ENCODE assay signal across 8 cellular contexts in the genomic region with DNA sequence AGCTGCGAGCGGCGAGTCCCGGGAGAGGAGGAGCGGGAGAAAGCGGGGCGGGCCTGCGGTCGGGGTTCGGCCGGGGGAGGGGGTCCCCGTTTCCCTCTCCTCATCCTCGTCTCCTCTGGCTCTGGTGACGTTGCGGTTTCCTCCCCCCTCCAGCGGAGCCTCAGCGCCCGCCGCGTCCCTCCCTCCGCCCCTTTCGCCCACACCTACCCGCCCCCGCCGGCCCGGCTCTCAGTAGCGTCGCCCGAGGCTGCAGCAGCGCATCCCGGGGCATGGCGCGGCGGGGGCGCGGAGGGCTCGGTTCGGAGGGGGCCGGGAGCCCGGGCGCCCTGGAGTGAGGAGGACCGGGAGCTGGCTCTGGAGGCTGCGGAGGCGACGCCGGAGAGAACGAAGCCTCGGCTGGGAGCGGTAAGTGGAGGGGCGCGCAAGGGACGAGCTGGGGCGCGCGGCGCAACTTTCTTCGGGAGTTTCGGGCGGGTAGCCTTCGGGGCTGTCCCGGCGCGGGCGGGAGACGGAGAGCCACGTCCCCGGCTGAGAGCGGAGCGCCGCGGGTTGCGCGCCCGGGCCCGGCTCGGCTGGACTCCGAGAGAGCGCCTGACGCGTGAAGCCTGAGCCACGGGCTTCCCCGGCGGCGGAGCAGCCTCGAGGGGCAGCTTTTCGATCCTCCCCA. TPM values are rescaled to one million over a fixed set of nuclear protein-coding genes. Genes with fewer than 3 reads are reported as not detected.
DNase-seq lines count a peak whose midpoint lies in the region; ATAC-seq and TF ChIP-seq lines count a peak whose summit lies in the region.

A gene (plus strand): TSS at position 231 of the 667 bp plus-strand sequence. CDS start 28,304 bp downstream, outside the sequence.

- H3K27ac Mint-ChIP-seq in activated naive CD4-positive, alpha-beta T cell treated with anti-CD3 and anti-CD28 coated beads for 36 hours, result no peak within 1 kb of the TSS

- H3K4me1 ChIP-seq in suprapubic skin, result peaks cover 41% of the 10 kb centered on the region

- TF ChIP-seq EP300 in suprapubic skin (IDR thresholded peaks at IDR 0.05), result no peak

- DNase-seq in AG04450 (ENCODE audit: low read depth, low spot score) (peak; percentile 72), germinal center (ENCODE audit: low spot score) (peak; percentile 58), nucleus accumbens (lab: John Stamatoyannopoulos, UW) (peak in 55 of 56 donors; percentile 11 to 86 (median 65)), suprapubic skin (ENCODE audit: low spot score in 2 of 2) (peak; percentile 88 to 90)
- DNase-seq in activated naive CD4-positive, alpha-beta T cell treated with anti-CD3 and anti-CD28 coated beads for 36 hours, result peak; percentile 66

- 1% methylated on average over 51 of the region's 86 CpGs for WGBS in suprapubic skin

- peak within 1 kb of the TSS; percentile 71 for H3K4me3 Mint-ChIP-seq in activated naive CD4-positive, alpha-beta T cell treated with anti-CD3 and anti-CD28 coated beads for 36 hours

- peaks cover 20% of the 10 kb centered on the region for H3K27me3 Mint-ChIP-seq in activated naive CD4-positive, alpha-beta T cell treated with anti-CD3 and anti-CD28 coated beads for 36 hours (ENCODE audit: low read depth)

- peak; percentile 41 for ATAC-seq in GM18861 (IDR thresholded peaks at IDR 0.05; ENCODE audit: unreplicated experiment)
- peak; percentile 76 for ATAC-seq in HG03064 (IDR thresholded peaks at IDR 0.05; ENCODE audit: low read depth, unreplicated experiment)

- H3K27me3 ChIP-seq in AG04450 (ENCODE audit: control insufficient read depth, insufficient read depth, low read length) (no peaks in the 10 kb centered on the region), suprapubic skin (no peaks in the 10 kb centered on the region)

- H3K4me3 ChIP-seq in AG04450 (ENCODE audit: low read depth, low read length), result peak within 1 kb of the TSS; percentile 88
- peak within 1 kb of the TSS; percentile 91 for H3K4me3 ChIP-seq in suprapubic skin

- TF ChIP-seq POLR2A in suprapubic skin (IDR thresholded peaks at IDR 0.05), result peak in 1 of 2 donors; percentile 76

- TF ChIP-seq CTCF in AG04450 (IDR thresholded peaks at IDR 0.05; ENCODE audit: low read depth, low read length) (no peak), suprapubic skin (IDR thresholded peaks at IDR 0.05) (no peak)

- CTCF ChIA-PET in AG04450 (lab: Charles Lee), result interaction anchor here (0.7 to 2.3 kb wide), 10 partner anchors 21 to 190 kb away, joined by 3 to 15 read pairs (median 4); no protein-coding TSS in a partner anchor
- CTCF ChIA-PET in activated naive CD4-positive, alpha-beta T cell treated with anti-CD3 and anti-CD28 coated beads for 36 hours (lab: Charles Lee), result interaction anchor here (1.3 kb wide), 2 partner anchors 83 to 200 kb away, joined by 3 to 5 read pairs; no protein-coding TSS in a partner anchor

- H3K4me1 Mint-ChIP-seq in activated naive CD4-positive, alpha-beta T cell treated with anti-CD3 and anti-CD28 coated beads for 36 hours (ENCODE audit: low read depth), result peaks cover 8% of the 10 kb centered on the region

- peak within 1 kb of the TSS; percentile 98 for H3K27ac ChIP-seq in AG04450 (ENCODE audit: low read depth, low read length)
- peak within 1 kb of the TSS; percentile 98 for H3K27ac ChIP-seq in suprapubic skin

- H3K36me3 ChIP-seq in suprapubic skin, result no peaks in the 10 kb centered on the region

- H3K36me3 Mint-ChIP-seq in activated naive CD4-positive, alpha-beta T cell treated with anti-CD3 and anti-CD28 coated beads for 36 hours (ENCODE audit: low read depth), result no peaks in the 10 kb centered on the region

- H3K9me3 ChIP-seq in AG04450 (ENCODE audit: control insufficient read depth, insufficient read depth, low read length) (no peaks in the 10 kb centered on the region), suprapubic skin (no peaks in the 10 kb centered on the region)

- no peaks in the 10 kb centered on the region for H3K9me3 Mint-ChIP-seq in activated naive CD4-positive, alpha-beta T cell treated with anti-CD3 and anti-CD28 coated beads for 36 hours

- intact Hi-C loops in activated naive CD4-positive, alpha-beta T cell treated with anti-CD3 and anti-CD28 coated beads for 36 hours (cut with micrococcal nuclease), result loop anchor here (1.0 to 10.0 kb wide), 7 partner anchors 90 to 356 kb away; a partner anchor contains a TSS

- POLR2A ChIA-PET in AG04450 (lab: Yijun Ruan, JAX), result interaction anchor here (0.8 to 2.2 kb wide), 17 partner anchors 9 to 194 kb away, joined by 3 to 15 read pairs (median 4); a partner anchor contains a TSS

TF ChIP-seq in PFSK-1, 5 proteins besides CTCF, POLR2A, EP300 and RAD21:
- peak; percentile 27; the same call in 1 of the 2 replicates for TF ChIP-seq TAF1 (IDR thresholded peaks at IDR 0.05; ENCODE audit: borderline replicate concordance, insufficient read depth, low read length)
- peak; percentile 53 for TF ChIP-seq FOXP2 (optimal IDR thresholded peaks at IDR 0.05; ENCODE audit: borderline replicate concordance, extremely low read depth, extremely low read length, insufficient read depth)
- TF ChIP-seq POLR2AphosphoS5 (IDR thresholded peaks at IDR 0.05; ENCODE audit: low read depth, low read length), result peak; percentile 58; the same call in 1 of the 2 replicates
- TF ChIP-seq, protein P1, sequence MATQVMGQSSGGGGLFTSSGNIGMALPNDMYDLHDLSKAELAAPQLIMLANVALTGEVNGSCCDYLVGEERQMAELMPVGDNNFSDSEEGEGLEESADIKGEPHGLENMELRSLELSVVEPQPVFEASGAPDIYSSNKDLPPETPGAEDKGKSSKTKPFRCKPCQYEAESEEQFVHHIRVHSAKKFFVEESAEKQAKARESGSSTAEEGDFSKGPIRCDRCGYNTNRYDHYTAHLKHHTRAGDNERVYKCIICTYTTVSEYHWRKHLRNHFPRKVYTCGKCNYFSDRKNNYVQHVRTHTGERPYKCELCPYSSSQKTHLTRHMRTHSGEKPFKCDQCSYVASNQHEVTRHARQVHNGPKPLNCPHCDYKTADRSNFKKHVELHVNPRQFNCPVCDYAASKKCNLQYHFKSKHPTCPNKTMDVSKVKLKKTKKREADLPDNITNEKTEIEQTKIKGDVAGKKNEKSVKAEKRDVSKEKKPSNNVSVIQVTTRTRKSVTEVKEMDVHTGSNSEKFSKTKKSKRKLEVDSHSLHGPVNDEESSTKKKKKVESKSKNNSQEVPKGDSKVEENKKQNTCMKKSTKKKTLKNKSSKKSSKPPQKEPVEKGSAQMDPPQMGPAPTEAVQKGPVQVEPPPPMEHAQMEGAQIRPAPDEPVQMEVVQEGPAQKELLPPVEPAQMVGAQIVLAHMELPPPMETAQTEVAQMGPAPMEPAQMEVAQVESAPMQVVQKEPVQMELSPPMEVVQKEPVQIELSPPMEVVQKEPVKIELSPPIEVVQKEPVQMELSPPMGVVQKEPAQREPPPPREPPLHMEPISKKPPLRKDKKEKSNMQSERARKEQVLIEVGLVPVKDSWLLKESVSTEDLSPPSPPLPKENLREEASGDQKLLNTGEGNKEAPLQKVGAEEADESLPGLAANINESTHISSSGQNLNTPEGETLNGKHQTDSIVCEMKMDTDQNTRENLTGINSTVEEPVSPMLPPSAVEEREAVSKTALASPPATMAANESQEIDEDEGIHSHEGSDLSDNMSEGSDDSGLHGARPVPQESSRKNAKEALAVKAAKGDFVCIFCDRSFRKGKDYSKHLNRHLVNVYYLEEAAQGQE (IDR thresholded peaks at IDR 0.05; ENCODE audit: insufficient read depth in 1 of 2, low read depth in 2 of 2, low read length in 2 of 2), result no peak

RNA-seq across cellular contexts. Expression of the gene that starts here (rescaled TPM):
- polyA plus RNA-seq in AG04450 (2011; rRNA removed), result 85.7 and 86.2 TPM in 2 replicates
- polyA minus RNA-seq in AG04450 (2011; rRNA and poly(A)+ RNA removed), result 102 and 117 TPM in 2 replicates
- polyA plus RNA-seq in PFSK-1 (2012; ENCODE audit: insufficient read length, low read depth), result 22.4 TPM
- total RNA-seq in activated naive CD4-positive, alpha-beta T cell treated with anti-CD3 and anti-CD28 coated beads for 36 hours, result 1 to 10 TPM; 2.1 to 3.2 TPM
- 10 to 100 TPM; 36.0 to 40.0 (median 37.2) TPM for total RNA-seq in suprapubic skin

Comparison
In these comparisons a context has a peak if more than half of its experiments do, and no peak if none do; other contexts are left out.
1. Peak in every context shown above with its lines: DNase-seq, ATAC-seq, H3K4me3 ChIP-seq and H3K27ac ChIP-seq.
2. RNA of the gene that starts here (total RNA-seq): 36.0 to 40.0 TPM in suprapubic skin; 2.1 to 3.2 TPM in activated naive CD4-positive, alpha-beta T cell treated with anti-CD3 and anti-CD28 coated beads for 36 hours; every median in the first group is over 4 times any median in the second.